ENCODE assay signal across 8 cellular contexts in genomic region chr19:19475845-19476828, GRCh38. TPM values are rescaled to one million over a fixed set of nuclear protein-coding genes. Genes with fewer than 3 reads are reported as not detected.
DNase-seq lines count a peak whose midpoint lies in the region; ATAC-seq, FAIRE-seq and TF ChIP-seq lines count a peak whose summit lies in the region.

No MANE protein-coding gene starts in this region.

- H2AFZ ChIP-seq in H9 (ENCODE audit: low read length): no peak overlapping the region

- H4K5ac ChIP-seq in H9 (ENCODE audit: insufficient read length, low read depth, low read length): no peak overlapping the region

- H3K36me3 Mint-ChIP-seq in H9 (ENCODE audit: insufficient read depth in 1 of 3, low read depth in 3 of 3) (peaks cover 3 to 44% (median 21%) of the 10 kb centered on the region in 3 experiments; a peak in 5 of 7 replicates), endothelial cell (ENCODE audit: low read depth, unreplicated experiment) (peaks cover 11% of the 10 kb centered on the region)
- H3K36me3 Mint-ChIP-seq in activated CD8-positive, alpha-beta T cell treated with anti-CD3 and anti-CD28 coated beads, Interleukin-2, amount 10 ng/mL, durations not matched to agents 7 days and 5 days (ENCODE audit: low read depth): peaks cover 58% of the 10 kb centered on the region

- H3K9me3 ChIP-seq in AG04450 (ENCODE audit: control insufficient read depth, insufficient read depth, low read length) (no peaks in the 10 kb centered on the region), H9 (ENCODE audit: control insufficient read depth, low read depth, low read length) (no peaks in the 10 kb centered on the region), small intestine (ENCODE audit: control insufficient read depth, low read depth) (no peaks in the 10 kb centered on the region)

- CTCF ChIA-PET in AG04450 (lab: Charles Lee): interaction anchor here (0.7 to 2.0 kb wide), 9 partner anchors 8 to 134 kb away, joined by 3 to 8 read pairs (median 3); partner anchors contain the start of gene GATAD2A
- CTCF ChIA-PET in activated CD8-positive, alpha-beta T cell treated with anti-CD3 and anti-CD28 coated beads, Interleukin-2, amount 10 ng/mL, durations not matched to agents 7 days and 5 days (lab: Charles Lee): interaction anchor here (1.0 to 2.6 kb wide), 3 partner anchors 13 to 109 kb away, joined by 3 to 13 read pairs (median 4); no protein-coding TSS in a partner anchor

- no peak overlapping the region for H2AK5ac ChIP-seq in H9 (ENCODE audit: insufficient read length, low read length)

- no peak overlapping the region for H3K23ac ChIP-seq in H9 (ENCODE audit: insufficient read length, low read depth, low read length)

- H3K27me3 Mint-ChIP-seq in H9 (ENCODE audit: low read depth) (no peaks in the 10 kb centered on the region; the same call in 1 of the 2 replicates), endothelial cell (ENCODE audit: unreplicated experiment) (peaks cover 17% of the 10 kb centered on the region)
- no peaks in the 10 kb centered on the region for H3K27me3 Mint-ChIP-seq in activated CD8-positive, alpha-beta T cell treated with anti-CD3 and anti-CD28 coated beads, Interleukin-2, amount 10 ng/mL, durations not matched to agents 7 days and 5 days (ENCODE audit: low read depth)

- H3T11ph ChIP-seq in H9 (ENCODE audit: low read length): no peak overlapping the region

- H2BK20ac ChIP-seq in H9 (ENCODE audit: low read depth, low read length, poor library complexity, severe bottlenecking): no peak overlapping the region

- peaks cover 30% of the 10 kb centered on the region; the same call in 1 of the 2 replicates for H3K79me2 ChIP-seq in H9 (ENCODE audit: insufficient read depth, low read length)

- H3K14ac ChIP-seq in H9 (ENCODE audit: insufficient read depth, low read length): 0 out of 2 replicates have a peak overlapping the region, but pooled peaks have one; percentile 6

- H3K4ac ChIP-seq in H9 (ENCODE audit: low read depth, low read length): no peak overlapping the region

- peak overlapping the region; percentile 46 to 69 for H3K4me3 Mint-ChIP-seq in H9
- H3K4me3 Mint-ChIP-seq in activated CD8-positive, alpha-beta T cell treated with anti-CD3 and anti-CD28 coated beads, Interleukin-2, amount 10 ng/mL, durations not matched to agents 7 days and 5 days: no peak overlapping the region
- no peak overlapping the region for H3K4me3 Mint-ChIP-seq in endothelial cell (ENCODE audit: unreplicated experiment)

- peak overlapping the region; percentile 52 for H3K4me2 ChIP-seq in H9 (ENCODE audit: insufficient read depth, insufficient read length, low read length)

- H3K4me3 ChIP-seq in AG04450 (ENCODE audit: low read depth, low read length): no peak overlapping the region
- no peak overlapping the region for H3K4me3 ChIP-seq in small intestine (ENCODE audit: low read depth in 1 of 2, low read length in 2 of 2)

- no peak overlapping the region for H3K9ac ChIP-seq in H9 (ENCODE audit: extremely low read depth, insufficient read length, low read length)

- POLR2A ChIA-PET in AG04450 (lab: Yijun Ruan, JAX): no interaction called here
- POLR2A ChIA-PET in activated CD8-positive, alpha-beta T cell treated with anti-CD3 and anti-CD28 coated beads, Interleukin-2, amount 10 ng/mL, durations not matched to agents 7 days and 5 days (lab: Charles Lee): no interaction called here

- FAIRE-seq in small intestine (lab: Jason Lieb, UNC): no peak

- H3K4me1 Mint-ChIP-seq in H9 (peaks cover 51 to 56% of the 10 kb centered on the region in 2 experiments), endothelial cell (ENCODE audit: unreplicated experiment) (peaks cover 26% of the 10 kb centered on the region)
- H3K4me1 Mint-ChIP-seq in activated CD8-positive, alpha-beta T cell treated with anti-CD3 and anti-CD28 coated beads, Interleukin-2, amount 10 ng/mL, durations not matched to agents 7 days and 5 days (ENCODE audit: low read depth): peaks cover 81% of the 10 kb centered on the region

- H3K9me3 Mint-ChIP-seq in H9 (no peaks in the 10 kb centered on the region), endothelial cell (ENCODE audit: unreplicated experiment) (no peaks in the 10 kb centered on the region)
- no peaks in the 10 kb centered on the region for H3K9me3 Mint-ChIP-seq in activated CD8-positive, alpha-beta T cell treated with anti-CD3 and anti-CD28 coated beads, Interleukin-2, amount 10 ng/mL, durations not matched to agents 7 days and 5 days (ENCODE audit: insufficient read depth)

- H3K27me3 ChIP-seq in AG04450 (ENCODE audit: control insufficient read depth, insufficient read depth, low read length) (no peaks in the 10 kb centered on the region), H9 (ENCODE audit: insufficient read depth, low read length) (no peaks in the 10 kb centered on the region), small intestine (ENCODE audit: control insufficient read depth in 2 of 2, insufficient read depth in 2 of 2, low read length in 2 of 2) (no peaks in the 10 kb centered on the region)

- DNase-seq in AG04450 (ENCODE audit: low read depth, low spot score): no peak
- DNase-seq in H9: peak; percentile 58
- no peak for DNase-seq in activated CD8-positive, alpha-beta T cell treated with anti-CD3 and anti-CD28 coated beads, Interleukin-2, amount 10 ng/mL, durations not matched to agents 7 days and 5 days
- peak; percentile 74 for DNase-seq in islet precursor cell
- no peak for DNase-seq in amniotic stem cell (lab: John Stamatoyannopoulos, UW)
- DNase-seq in effector CD4-positive, alpha-beta T cell: no peak
- no peak for DNase-seq in endothelial cell (ENCODE audit: low spot score)
- no peak for DNase-seq in small intestine

- no peak overlapping the region for H2BK120ac ChIP-seq in H9 (ENCODE audit: low read depth, low read length, poor library complexity, severe bottlenecking)

- H3K36me3 ChIP-seq in small intestine (ENCODE audit: control insufficient read depth in 2 of 2, insufficient read depth in 2 of 2, low read length in 2 of 2): peaks cover 0 to 4% of the 10 kb centered on the region in 2 donors

- H4K20me1 ChIP-seq in H9 (ENCODE audit: control insufficient read depth, insufficient read depth, insufficient read length): peaks cover 3% of the 10 kb centered on the region

- H3K56ac ChIP-seq in H9 (ENCODE audit: insufficient read length, low read depth, low read length): no peak overlapping the region

- H3K18ac ChIP-seq in H9 (ENCODE audit: insufficient read length, low read depth, low read length): no peak overlapping the region

- WGBS in H9 (ENCODE audit: extremely low coverage, insufficient read length, low lambda C conversion rate): no CpG with 5 or more reads among the region's 19 CpGs
- WGBS in small intestine, 3 donors: 78 to 84% (median 81%) methylated on average over 19 of the region's 19 CpGs

- no peak overlapping the region for H2BK15ac ChIP-seq in H9 (ENCODE audit: low read depth, low read length)

- no peak overlapping the region for H4K91ac ChIP-seq in H9 (ENCODE audit: insufficient read length, low read depth, low read length)

- H3K4me1 ChIP-seq in H9 (ENCODE audit: insufficient read depth, low read length) (peaks cover 10% of the 10 kb centered on the region), small intestine (ENCODE audit: control insufficient read depth in 2 of 2, insufficient read depth in 1 of 2, low read depth in 1 of 2, low read length in 1 of 2) (no peaks in the 10 kb centered on the region)

- H3K27ac ChIP-seq in AG04450 (ENCODE audit: low read depth, low read length): no peak overlapping the region
- no peak overlapping the region for H3K27ac ChIP-seq in H9 (ENCODE audit: insufficient read length, low read depth, low read length)
- H3K27ac ChIP-seq in small intestine (ENCODE audit: low read depth in 1 of 2, low read length in 1 of 2): peak overlapping the region in 1 of 2 donors; percentile 32

- no peak for ATAC-seq in activated CD8-positive, alpha-beta T cell treated with anti-CD3 and anti-CD28 coated beads, Interleukin-2, amount 10 ng/mL, durations not matched to agents 7 days and 5 days

- H2BK12ac ChIP-seq in H9 (ENCODE audit: insufficient read length, low read depth, low read length): no peak overlapping the region

- H3K79me1 ChIP-seq in H9 (ENCODE audit: insufficient read depth, low read depth, low read length, poor library complexity, severe bottlenecking): peaks cover 11% of the 10 kb centered on the region

- TF ChIP-seq CTCF in AG04450 (IDR thresholded peaks at IDR 0.05; ENCODE audit: low read depth, low read length) (peak; percentile 60), H9 (conservative IDR thresholded peaks at IDR 0.05) (peak; percentile 64), endothelial cell (IDR thresholded peaks at IDR 0.05; ENCODE audit: unreplicated experiment) (no peak)

- H2BK5ac ChIP-seq in H9 (ENCODE audit: insufficient read length, low read length): no peak overlapping the region

- no peaks in the 10 kb centered on the region for H3K23me2 ChIP-seq in H9 (ENCODE audit: insufficient read length, low read depth, low read length, poor library complexity, severe bottlenecking)

- no peak overlapping the region for H4K8ac ChIP-seq in H9 (replicated peaks; ENCODE audit: insufficient read length, low read depth, low read length)

- H3K27ac Mint-ChIP-seq in H9 (peak overlapping the region; percentile 66 to 91 (median 90); a peak in 6 of 7 replicates), endothelial cell (ENCODE audit: unreplicated experiment) (no peak overlapping the region)
- H3K27ac Mint-ChIP-seq in activated CD8-positive, alpha-beta T cell treated with anti-CD3 and anti-CD28 coated beads, Interleukin-2, amount 10 ng/mL, durations not matched to agents 7 days and 5 days: peak overlapping the region; percentile 75

RNA-seq across cellular contexts. Expression of gene TSSK6, which starts 39.2 kb away (rescaled TPM):
- 1.0 and 1.7 TPM in 2 replicates for polyA plus RNA-seq in AG04450 (2011; rRNA removed)
- 0.48 and 0.60 TPM in 2 replicates for polyA minus RNA-seq in AG04450 (2011; rRNA and poly(A)+ RNA removed)
- total RNA-seq in H9 (2021): 2.6 and 2.8 TPM in 2 replicates
- total RNA-seq in activated CD8-positive, alpha-beta T cell treated with anti-CD3 and anti-CD28 coated beads, Interleukin-2, amount 10 ng/mL, durations not matched to agents 7 days and 5 days: 1 to 10 TPM; 3.4 to 3.9 TPM
- 2.7 TPM for total RNA-seq in endothelial cell (ENCODE audit: unreplicated experiment)
- 1 to 10 TPM; 1.9 to 3.4 (median 2.0) TPM for polyA plus RNA-seq in small intestine

RNA-seq across cellular contexts. Expression of gene NDUFA13, which starts 39.9 kb away (rescaled TPM):
- polyA plus RNA-seq in AG04450 (2011; rRNA removed) (388 and 454 TPM in 2 replicates), small intestine (100 to 1,000 TPM; 337 to 344 (median 341) TPM)
- polyA minus RNA-seq in AG04450 (2011; rRNA and poly(A)+ RNA removed): 86.2 and 132 TPM in 2 replicates
- total RNA-seq in H9 (2021) (489 and 509 TPM in 2 replicates), endothelial cell (ENCODE audit: unreplicated experiment) (278 TPM)
- 100 to 1,000 TPM; 388 to 413 TPM for total RNA-seq in activated CD8-positive, alpha-beta T cell treated with anti-CD3 and anti-CD28 coated beads, Interleukin-2, amount 10 ng/mL, durations not matched to agents 7 days and 5 days

RNA-seq across cellular contexts. Expression of gene YJEFN3, which starts 52.6 kb away (rescaled TPM):
- 1.2 and 1.4 TPM in 2 replicates for polyA plus RNA-seq in AG04450 (2011; rRNA removed)
- polyA minus RNA-seq in AG04450 (2011; rRNA and poly(A)+ RNA removed): 0.28 and 0.56 TPM in 2 replicates
- 15.7 and 16.6 TPM in 2 replicates for total RNA-seq in H9 (2021)
- total RNA-seq in activated CD8-positive, alpha-beta T cell treated with anti-CD3 and anti-CD28 coated beads, Interleukin-2, amount 10 ng/mL, durations not matched to agents 7 days and 5 days: 10 to 100 TPM; 10.0 to 10.6 TPM
- 5.2 TPM for total RNA-seq in endothelial cell (ENCODE audit: unreplicated experiment)
- polyA plus RNA-seq in small intestine: 10 to 100 TPM; 11.2 to 44.1 (median 23.8) TPM

Comparison
In these comparisons a context has a peak if more than half of its experiments do, and no peak if none do; other contexts are left out.
1. DNase-seq: peak in H9 (single experiment) and islet precursor cell (single experiment); none in AG04450 (single experiment), activated CD8-positive, alpha-beta T cell treated with anti-CD3 and anti-CD28 coated beads, Interleukin-2, amount 10 ng/mL, durations not matched to agents 7 days and 5 days (single experiment), amniotic stem cell (single experiment), effector CD4-positive, alpha-beta T cell (single experiment), endothelial cell (single experiment) and small intestine (single experiment).
2. H3K4me3 Mint-ChIP-seq: peak in H9 (2 of 2); none in activated CD8-positive, alpha-beta T cell treated with anti-CD3 and anti-CD28 coated beads, Interleukin-2, amount 10 ng/mL, durations not matched to agents 7 days and 5 days (single experiment) and endothelial cell (single experiment).